10 cellular contexts compared by ENCODE assay signal in genomic region chr17:78934681-78935418, GRCh38. TPM values are rescaled to one million over a fixed set of nuclear protein-coding genes. Genes with fewer than 3 reads are reported as not detected.
DNase-seq lines count a peak whose midpoint lies in the region; ATAC-seq and TF ChIP-seq lines count a peak whose summit lies in the region.
"Had no signal": no experiment of that assay in that cellular context is flagged by ENCODE, and none has a peak within 500 bp of the region (broad histone marks: within the 10 kb centered on the region; RNA-seq: fewer than 3 reads in every experiment).

No MANE protein-coding gene starts in this region.

- H3K4me1 ChIP-seq in vagina: peaks cover 42% of the 10 kb centered on the region

- intact Hi-C loops in Right ventricle myocardium inferior (cut with DNase I): loop anchor here (1.0 kb wide), 1 partner anchor 94 kb away; no protein-coding TSS in a partner anchor
- intact Hi-C loops in cardiac septum (cut with DNase I): loop anchor here (5.0 kb wide), 2 partner anchors 37 to 53 kb away; no protein-coding TSS in a partner anchor
- intact Hi-C loops in vagina (cut with DNase I): no loop called here

- peaks cover 3% of the 10 kb centered on the region for H3K36me3 Mint-ChIP-seq in effector memory CD8-positive, alpha-beta T cell (ENCODE audit: insufficient read depth)
- H3K36me3 Mint-ChIP-seq in nephron (ENCODE audit: low read depth): no peaks in the 10 kb centered on the region
- H3K36me3 Mint-ChIP-seq: stimulated activated naive B cell treated with anti-CD40 and anti-IgM and Interleukin-4, amounts not matched to agents 10 μg/mL and 1 μg/mL and 100 μg/mL, for 72 hours had no signal

- no peak for TF ChIP-seq POLR2A in vagina (IDR thresholded peaks at IDR 0.05)
- TF ChIP-seq POLR2A in GM18505 (IDR thresholded peaks at IDR 0.05; ENCODE audit: borderline replicate concordance, extremely low read depth, insufficient read depth, insufficient read length): no peak

- H3K27ac Mint-ChIP-seq in effector memory CD8-positive, alpha-beta T cell: peak overlapping the region; percentile 57 to 89
- H3K27ac Mint-ChIP-seq in nephron: peak overlapping the region; percentile 76 to 97 (median 85)
- H3K27ac Mint-ChIP-seq: stimulated activated naive B cell treated with anti-CD40 and anti-IgM and Interleukin-4, amounts not matched to agents 10 μg/mL and 1 μg/mL and 100 μg/mL, for 72 hours had no signal

- H3K27ac ChIP-seq in vagina: peak overlapping the region; percentile 98

- DNase-seq in Right ventricle myocardium inferior (ENCODE audit: missing footprints) (peak; percentile 60), cardiac septum (ENCODE audit: low spot score) (no peak), vagina (ENCODE audit: extremely low spot score in 2 of 2) (no peak), SHP77 (lab: John Stamatoyannopoulos, UW) (no peak)
- DNase-seq in effector memory CD8-positive, alpha-beta T cell: no peak
- DNase-seq: activated T-cell treated with anti-CD3 and anti-CD28 coated beads for 4 hours; stimulated activated naive B cell treated with anti-CD40 and anti-IgM and Interleukin-4, amounts not matched to agents 10 μg/mL and 1 μg/mL and 100 μg/mL, for 72 hours had no signal

- no peaks in the 10 kb centered on the region for H3K36me3 ChIP-seq in vagina

- H3K4me3 Mint-ChIP-seq in effector memory CD8-positive, alpha-beta T cell: no peak overlapping the region
- H3K4me3 Mint-ChIP-seq in nephron: peak overlapping the region; percentile 0 to 26 (median 0)
- H3K4me3 Mint-ChIP-seq: stimulated activated naive B cell treated with anti-CD40 and anti-IgM and Interleukin-4, amounts not matched to agents 10 μg/mL and 1 μg/mL and 100 μg/mL, for 72 hours had no signal

- H3K4me3 ChIP-seq in vagina: peak overlapping the region; percentile 0 to 33

- no peaks in the 10 kb centered on the region for H3K27me3 ChIP-seq in vagina

- no peaks in the 10 kb centered on the region for H3K9me3 ChIP-seq in vagina

- no peaks in the 10 kb centered on the region for H3K9me3 Mint-ChIP-seq in effector memory CD8-positive, alpha-beta T cell
- no peaks in the 10 kb centered on the region for H3K9me3 Mint-ChIP-seq in nephron
- H3K9me3 Mint-ChIP-seq: stimulated activated naive B cell treated with anti-CD40 and anti-IgM and Interleukin-4, amounts not matched to agents 10 μg/mL and 1 μg/mL and 100 μg/mL, for 72 hours had no signal

- no peak for ATAC-seq in Right ventricle myocardium inferior
- no peak for ATAC-seq in effector memory CD8-positive, alpha-beta T cell (replicated peaks)
- ATAC-seq in HG03139 (IDR thresholded peaks at IDR 0.05; ENCODE audit: unreplicated experiment): no peak
- ATAC-seq in GM18505 (IDR thresholded peaks at IDR 0.05; ENCODE audit: unreplicated experiment): no peak
- ATAC-seq: stimulated activated naive B cell treated with anti-CD40 and anti-IgM and Interleukin-4, amounts not matched to agents 10 μg/mL and 1 μg/mL and 100 μg/mL, for 72 hours had no signal

- H3K4me1 Mint-ChIP-seq in effector memory CD8-positive, alpha-beta T cell (ENCODE audit: low read depth in 2 of 2): peaks cover 10 to 17% of the 10 kb centered on the region in 2 donors
- peaks cover 47% of the 10 kb centered on the region for H3K4me1 Mint-ChIP-seq in nephron
- H3K4me1 Mint-ChIP-seq: stimulated activated naive B cell treated with anti-CD40 and anti-IgM and Interleukin-4, amounts not matched to agents 10 μg/mL and 1 μg/mL and 100 μg/mL, for 72 hours had no signal

- H3K27me3 Mint-ChIP-seq in effector memory CD8-positive, alpha-beta T cell: peaks cover 14 to 26% of the 10 kb centered on the region in 2 donors
- peaks cover 9% of the 10 kb centered on the region for H3K27me3 Mint-ChIP-seq in nephron (ENCODE audit: low read depth)

- TF ChIP-seq CTCF in nephron (IDR thresholded peaks at IDR 0.05; ENCODE audit: unreplicated experiment in 3 of 3) (no peak), vagina (IDR thresholded peaks at IDR 0.05) (no peak)

RNA-seq across cellular contexts. Expression of gene TIMP2, which starts 9.7 kb away (rescaled TPM):
- total RNA-seq in Right ventricle myocardium inferior (138 TPM), cardiac septum (95.5 TPM), vagina (181 TPM)

RNA-seq across cellular contexts. Expression of gene CEP295NL, which starts 31.8 kb away (rescaled TPM):
- total RNA-seq in Right ventricle myocardium inferior: 0.60 TPM
- 1.6 TPM for total RNA-seq in cardiac septum
- 7.9 TPM for total RNA-seq in vagina

RNA-seq across cellular contexts. Expression of gene LGALS3BP, which starts 44.9 kb away (rescaled TPM):
- 611 TPM for total RNA-seq in Right ventricle myocardium inferior
- total RNA-seq in cardiac septum: 312 TPM
- total RNA-seq in vagina: 488 TPM

Comparison
In these comparisons a context has a peak if more than half of its experiments do, and no peak if none do; other contexts are left out.
1. H3K4me3 Mint-ChIP-seq: peak in nephron (3 of 3); none in effector memory CD8-positive, alpha-beta T cell (0 of 2).